In genomic region chr1:7042322-7043231, GRCh38 we compare ENCODE assay signal across 9 cellular contexts.
DNase-seq lines count a peak whose midpoint lies in the region; ATAC-seq, FAIRE-seq and TF ChIP-seq lines count a peak whose summit lies in the region.
"Had no signal": no experiment of that assay in that cellular context is flagged by ENCODE, and none has a peak within 500 bp of the region (broad histone marks: within the 10 kb centered on the region; RNA-seq: fewer than 3 reads in every experiment).

No MANE protein-coding gene starts in this region.

- no peaks in the 10 kb centered on the region for H3K9me3 Mint-ChIP-seq in MCF 10A (ENCODE audit: unreplicated experiment)

- no peak overlapping the region for H3K27ac Mint-ChIP-seq in MCF 10A (ENCODE audit: low read depth, unreplicated experiment)

- POLR2A ChIA-PET in GM10248 (lab: Yijun Ruan, JAX), result no interaction called here
- POLR2A ChIA-PET in MCF 10A (lab: Yijun Ruan, JAX), result interaction anchor here (1.0 kb wide), 1 partner anchor 239 kb away, joined by 3 read pairs; no protein-coding TSS in a partner anchor

- no peaks in the 10 kb centered on the region for H3K4me1 Mint-ChIP-seq in MCF 10A (ENCODE audit: insufficient read depth, unreplicated experiment)

- DNase-seq in GM10248 (ENCODE audit: extremely low spot score), result peak; percentile 72
- peak; percentile 3 for DNase-seq in NCI-H2107 treated with DMSO at 0.1 percent for 48 hours (lab: John Stamatoyannopoulos, UW; ENCODE audit: unreplicated experiment)
- peak; percentile 49 for DNase-seq in MCF 10A (ENCODE audit: unreplicated experiment)
- DNase-seq in lung microvascular endothelial cell (ENCODE audit: low read depth in 2 of 2), result peak; percentile 29 to 33
- no peak for DNase-seq in SKM-1 (lab: John Stamatoyannopoulos, UW; ENCODE audit: unreplicated experiment)

- peaks cover 38% of the 10 kb centered on the region for H3K27me3 Mint-ChIP-seq in MCF 10A (ENCODE audit: insufficient read depth, unreplicated experiment)

- TF ChIP-seq CTCF in GM10248 (IDR thresholded peaks at IDR 0.05; ENCODE audit: control extremely low read depth, extremely low read depth, low read depth, missing control alignments), result peak; percentile 41
- TF ChIP-seq CTCF in MCF 10A (IDR thresholded peaks at IDR 0.05; ENCODE audit: unreplicated experiment), result peak; percentile 49

- peak; percentile 49 for FAIRE-seq in A204.1 (lab: Jason Lieb, UNC)
- FAIRE-seq: colon had no signal

- CTCF ChIA-PET in GM10248 (lab: Yijun Ruan, JAX) (interaction anchor here (0.7 to 2.2 kb wide), 15 partner anchors 8 to 609 kb away, joined by 3 to 16 read pairs (median 4); no protein-coding TSS in a partner anchor), MCF 10A (lab: Yijun Ruan, JAX) (interaction anchor here (0.5 to 4.2 kb wide), 53 partner anchors 9 to 1871 kb away, joined by 3 to 79 read pairs (median 4); no protein-coding TSS in a partner anchor)

- H3K36me3 Mint-ChIP-seq in MCF 10A (ENCODE audit: insufficient read depth, unreplicated experiment), result no peaks in the 10 kb centered on the region

- intact Hi-C loops in MCF 10A (cut with micrococcal nuclease), result loop anchor here (1.0 to 10.0 kb wide), 4 partner anchors 176 to 605 kb away; no protein-coding TSS in a partner anchor

- ATAC-seq in HG03175 (IDR thresholded peaks at IDR 0.05; ENCODE audit: unreplicated experiment), result no peak
- no peak for ATAC-seq in HG03457 (IDR thresholded peaks at IDR 0.05; ENCODE audit: unreplicated experiment)

- BruUV-seq in MCF 10A (replicated peaks; lab: Mats Ljungman, UMichigan), result no TSS peak

- H3K4me3 Mint-ChIP-seq in MCF 10A (ENCODE audit: unreplicated experiment), result no peak overlapping the region
